ENCODE assay signal across 17 cellular contexts in the genomic region with DNA sequence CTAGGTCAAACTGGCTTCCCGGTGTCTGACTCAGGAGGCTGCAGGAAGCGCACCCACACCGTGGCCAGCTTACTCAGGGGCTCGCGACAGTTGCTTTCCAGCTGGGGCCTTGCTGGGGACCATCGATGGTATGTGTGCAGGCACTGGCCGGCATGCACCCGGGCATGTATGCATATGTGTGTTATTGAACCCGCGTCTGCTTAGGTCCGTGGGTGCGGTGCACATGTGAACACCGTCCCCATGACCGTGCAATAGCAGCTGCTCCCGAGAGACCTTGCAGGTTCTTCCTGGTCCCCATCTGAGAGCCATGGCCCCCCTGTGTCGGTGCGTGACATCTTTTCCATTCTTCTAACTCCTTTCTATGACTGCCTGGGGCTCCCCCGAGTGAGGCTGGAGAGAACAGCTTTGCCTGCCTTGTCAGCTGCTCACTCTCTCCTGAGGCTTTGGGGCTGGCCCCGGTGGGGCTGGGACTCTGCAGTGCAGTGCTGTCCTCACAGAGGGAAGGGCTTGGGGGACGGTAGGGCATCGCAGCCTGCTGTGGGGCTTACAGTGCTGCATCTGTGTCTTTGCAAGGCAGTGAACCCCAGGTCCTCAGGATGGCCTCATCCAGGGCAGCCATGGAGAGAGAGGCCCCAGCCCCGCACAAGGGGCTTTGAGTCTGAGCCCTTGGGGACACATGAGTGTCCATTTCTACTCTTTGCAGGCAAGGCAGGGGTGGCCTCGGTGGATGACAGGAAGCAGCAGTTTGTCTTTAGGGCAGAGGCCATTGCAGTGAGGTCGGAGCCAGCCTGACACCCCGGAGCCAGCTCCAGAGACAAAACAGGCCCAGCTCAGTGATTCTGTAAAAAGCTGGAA.
A peak's percentile ranks its signal among the peaks of the same experiment; 100 is the strongest.
DNase-seq lines count a peak whose midpoint lies in the region; ATAC-seq, FAIRE-seq and TF ChIP-seq lines count a peak whose summit lies in the region.
"Had no signal": no experiment of that assay in that cellular context is flagged by ENCODE, and none has a peak within 500 bp of the region (broad histone marks: within the 10 kb centered on the region; RNA-seq: fewer than 3 reads in every experiment).

No MANE protein-coding gene starts in this region.

- no peak for TF ChIP-seq CTCF in kidney (IDR thresholded peaks at IDR 0.05; ENCODE audit: borderline replicate concordance, extremely low read depth, insufficient read depth)
- no peak for TF ChIP-seq CTCF in suprapubic skin (IDR thresholded peaks at IDR 0.05)

- H3K4me3 ChIP-seq in kidney (ENCODE audit: low read length in 2 of 2), result no peak overlapping the region
- no peak overlapping the region for H3K4me3 ChIP-seq in suprapubic skin
- H3K4me3 ChIP-seq: A549, Peyer's patch had no signal

- H3K27ac Mint-ChIP-seq in T-helper 17 cell, result peak overlapping the region; percentile 24
- H3K27ac Mint-ChIP-seq in activated T-helper 17 cell treated with anti-CD3 and anti-CD28 coated beads, Interleukin-2, amount 50 U/mL, for 72 hours, result no peak overlapping the region
- no peak overlapping the region for H3K27ac Mint-ChIP-seq in activated CD4-positive, alpha-beta T cell treated with anti-CD3 and anti-CD28 coated beads, Interleukin-2, amount 10 ng/mL, durations not matched to agents 7 days and 5 days
- H3K27ac Mint-ChIP-seq: CD4-positive, CD25-positive, alpha-beta regulatory T cell; HFFc6 had no signal

- H3K4me1 Mint-ChIP-seq in T-helper 17 cell, result no peaks in the 10 kb centered on the region
- H3K4me1 Mint-ChIP-seq in activated T-helper 17 cell treated with anti-CD3 and anti-CD28 coated beads, Interleukin-2, amount 50 U/mL, for 72 hours, result no peaks in the 10 kb centered on the region
- no peaks in the 10 kb centered on the region for H3K4me1 Mint-ChIP-seq in activated CD4-positive, alpha-beta T cell treated with anti-CD3 and anti-CD28 coated beads, Interleukin-2, amount 10 ng/mL, durations not matched to agents 7 days and 5 days
- H3K4me1 Mint-ChIP-seq: CD4-positive, CD25-positive, alpha-beta regulatory T cell had no signal

- ATAC-seq in T-helper 17 cell (no peak), GM18870 (IDR thresholded peaks at IDR 0.05; ENCODE audit: unreplicated experiment) (no peak)
- no peak for ATAC-seq in activated T-helper 17 cell treated with anti-CD3 and anti-CD28 coated beads, Interleukin-2, amount 50 U/mL, for 72 hours (replicated peaks)

- H3K36me3 ChIP-seq in kidney (ENCODE audit: control insufficient read depth in 1 of 2, insufficient read depth in 2 of 2, low read length in 2 of 2) (no peaks in the 10 kb centered on the region), suprapubic skin (no peaks in the 10 kb centered on the region)
- H3K36me3 ChIP-seq: Peyer's patch had no signal

- H3K36me3 Mint-ChIP-seq in T-helper 17 cell (ENCODE audit: low read depth), result no peaks in the 10 kb centered on the region
- H3K36me3 Mint-ChIP-seq in activated T-helper 17 cell treated with anti-CD3 and anti-CD28 coated beads, Interleukin-2, amount 50 U/mL, for 72 hours (ENCODE audit: low read depth), result no peaks in the 10 kb centered on the region
- H3K36me3 Mint-ChIP-seq in activated CD4-positive, alpha-beta T cell treated with anti-CD3 and anti-CD28 coated beads, Interleukin-2, amount 10 ng/mL, durations not matched to agents 7 days and 5 days (ENCODE audit: low read depth), result no peaks in the 10 kb centered on the region
- H3K36me3 Mint-ChIP-seq: CD4-positive, CD25-positive, alpha-beta regulatory T cell had no signal

- H3K27ac ChIP-seq in kidney (ENCODE audit: low read depth in 2 of 2, low read length in 2 of 2) (no peak overlapping the region), suprapubic skin (no peak overlapping the region)
- H3K27ac ChIP-seq: A549, Peyer's patch had no signal

- peaks cover 70% of the 10 kb centered on the region for H3K27me3 Mint-ChIP-seq in T-helper 17 cell
- H3K27me3 Mint-ChIP-seq in activated T-helper 17 cell treated with anti-CD3 and anti-CD28 coated beads, Interleukin-2, amount 50 U/mL, for 72 hours, result peaks cover 27% of the 10 kb centered on the region
- peaks cover 5% of the 10 kb centered on the region for H3K27me3 Mint-ChIP-seq in activated CD4-positive, alpha-beta T cell treated with anti-CD3 and anti-CD28 coated beads, Interleukin-2, amount 10 ng/mL, durations not matched to agents 7 days and 5 days

- H3K4me1 ChIP-seq in kidney (ENCODE audit: control insufficient read depth in 1 of 2, insufficient read depth in 1 of 2, low read depth in 1 of 2, low read length in 2 of 2) (no peaks in the 10 kb centered on the region), suprapubic skin (no peaks in the 10 kb centered on the region)
- H3K4me1 ChIP-seq: A549, Peyer's patch had no signal

- POLR2A ChIA-PET in activated CD4-positive, alpha-beta T cell treated with anti-CD3 and anti-CD28 coated beads, Interleukin-2, amount 10 ng/mL, durations not matched to agents 7 days and 5 days (lab: Charles Lee), result no interaction called here

- FAIRE-seq in kidney (lab: Jason Lieb, UNC), result no peak
- FAIRE-seq: A549, G401.6, GM12891 had no signal

- no peak overlapping the region for H3K9ac ChIP-seq in kidney (ENCODE audit: low read length in 2 of 2)

- intact Hi-C loops in kidney (cut with DNase I), result no loop called here

- no peaks in the 10 kb centered on the region for H3K9me3 ChIP-seq in T-helper 17 cell (ENCODE audit: control insufficient read depth, low read length, poor library complexity, severe bottlenecking)
- H3K9me3 ChIP-seq in kidney (ENCODE audit: control insufficient read depth in 1 of 2, low read length in 2 of 2), result no peaks in the 10 kb centered on the region
- H3K9me3 ChIP-seq in suprapubic skin, result no peaks in the 10 kb centered on the region
- H3K9me3 ChIP-seq: A549, Peyer's patch had no signal

- peak; percentile 22 for DNase-seq in activated CD8-positive, alpha-beta memory T cell treated with anti-CD3 and anti-CD28 coated beads, Interleukin-2, amount 50 U/mL, for 48 hours
- no peak for DNase-seq in activated CD8-positive, alpha-beta memory T cell treated with anti-CD3 and anti-CD28 coated beads, Interleukin-2, amount 50 U/mL, for 4 hours
- DNase-seq in T-helper 17 cell (no peak), kidney (peak; percentile 58), suprapubic skin (ENCODE audit: low spot score in 2 of 2) (peak; percentile 35 to 67)
- no peak for DNase-seq in activated CD4-positive, alpha-beta T cell treated with anti-CD3 and anti-CD28 coated beads, Interleukin-2, amount 10 ng/mL, durations not matched to agents 7 days and 5 days
- DNase-seq: CD4-positive, CD25-positive, alpha-beta regulatory T cell; HFFc6; KBM-7; NCI-H748 treated with DMSO at 0.1 percent for 48 hours; Peyer's patch; SHP77 had no signal

- WGBS in suprapubic skin, result 85% methylated on average over 18 of the region's 25 CpGs

- CTCF ChIA-PET in activated CD4-positive, alpha-beta T cell treated with anti-CD3 and anti-CD28 coated beads, Interleukin-2, amount 10 ng/mL, durations not matched to agents 7 days and 5 days (lab: Charles Lee), result no interaction called here

- TF ChIP-seq POLR2A in suprapubic skin (IDR thresholded peaks at IDR 0.05), result no peak

- TF ChIP-seq EP300 in suprapubic skin (IDR thresholded peaks at IDR 0.05), result no peak

- no peaks in the 10 kb centered on the region for H3K9me3 Mint-ChIP-seq in activated T-helper 17 cell treated with anti-CD3 and anti-CD28 coated beads, Interleukin-2, amount 50 U/mL, for 72 hours
- H3K9me3 Mint-ChIP-seq in activated CD4-positive, alpha-beta T cell treated with anti-CD3 and anti-CD28 coated beads, Interleukin-2, amount 10 ng/mL, durations not matched to agents 7 days and 5 days, result no peaks in the 10 kb centered on the region
- H3K9me3 Mint-ChIP-seq: CD4-positive, CD25-positive, alpha-beta regulatory T cell had no signal

- H3K27me3 ChIP-seq in suprapubic skin, result peaks cover 57% of the 10 kb centered on the region
- H3K27me3 ChIP-seq: Peyer's patch had no signal

- no peak overlapping the region for H3K4me3 Mint-ChIP-seq in T-helper 17 cell
- H3K4me3 Mint-ChIP-seq in activated T-helper 17 cell treated with anti-CD3 and anti-CD28 coated beads, Interleukin-2, amount 50 U/mL, for 72 hours, result no peak overlapping the region
- no peak overlapping the region for H3K4me3 Mint-ChIP-seq in activated CD4-positive, alpha-beta T cell treated with anti-CD3 and anti-CD28 coated beads, Interleukin-2, amount 10 ng/mL, durations not matched to agents 7 days and 5 days
- H3K4me3 Mint-ChIP-seq: CD4-positive, CD25-positive, alpha-beta regulatory T cell; HFFc6 had no signal

Comparison
In these comparisons a context has a peak if more than half of its experiments do, and no peak if none do; other contexts are left out.
1. DNase-seq: peak in activated CD8-positive, alpha-beta memory T cell treated with anti-CD3 and anti-CD28 coated beads, Interleukin-2, amount 50 U/mL, for 48 hours (single experiment), kidney (single experiment) and suprapubic skin (2 of 2); none in activated CD8-positive, alpha-beta memory T cell treated with anti-CD3 and anti-CD28 coated beads, Interleukin-2, amount 50 U/mL, for 4 hours (single experiment), T-helper 17 cell (0 of 3) and activated CD4-positive, alpha-beta T cell treated with anti-CD3 and anti-CD28 coated beads, Interleukin-2, amount 10 ng/mL, durations not matched to agents 7 days and 5 days (single experiment).